1 cellular context compared by ENCODE assay signal in genomic region chr4:77843628-77844027, GRCh38.
TF ChIP-seq lines count a peak whose summit lies in the region.

No MANE protein-coding gene starts in this region.

TF ChIP-seq in GM12891, 5 proteins besides CTCF, POLR2A, EP300 and RAD21:
- no peak for TF ChIP-seq POLR2AphosphoS5 (IDR thresholded peaks at IDR 0.05; ENCODE audit: low read depth, low read length)
- TF ChIP-seq SPI1 (IDR thresholded peaks at IDR 0.05; ENCODE audit: low read depth, low read length) = no peak
- no peak for TF ChIP-seq PAX5 (IDR thresholded peaks at IDR 0.05; ENCODE audit: insufficient read depth, low read length, severe bottlenecking)
- no peak for TF ChIP-seq TAF1 (IDR thresholded peaks at IDR 0.05; ENCODE audit: low read depth, low read length)
- no peak for TF ChIP-seq POU2F2 (IDR thresholded peaks at IDR 0.05; ENCODE audit: low read depth, low read length)
